ENCODE assay signal across 1 cellular context in genomic region chr10:86215712-86216111, GRCh38.
TF ChIP-seq lines count a peak whose summit lies in the region.

No MANE protein-coding gene starts in this region.

TF ChIP-seq in H1, 55 proteins besides CTCF, POLR2A, EP300 and RAD21 (continued from another document):
- TF ChIP-seq GABPA (IDR thresholded peaks at IDR 0.05; ENCODE audit: borderline replicate concordance, insufficient read depth, low read length) (no peak), CBX8 (IDR thresholded peaks at IDR 0.05; ENCODE audit: borderline replicate concordance, low read depth, low read length) (no peak), MAX (IDR thresholded peaks at IDR 0.05) (no peak), SUZ12 (IDR thresholded peaks at IDR 0.05; ENCODE audit: low read length) (no peak), E2F6 (IDR thresholded peaks at IDR 0.05) (no peak)
